18 cellular contexts compared by ENCODE assay signal in the genomic region with DNA sequence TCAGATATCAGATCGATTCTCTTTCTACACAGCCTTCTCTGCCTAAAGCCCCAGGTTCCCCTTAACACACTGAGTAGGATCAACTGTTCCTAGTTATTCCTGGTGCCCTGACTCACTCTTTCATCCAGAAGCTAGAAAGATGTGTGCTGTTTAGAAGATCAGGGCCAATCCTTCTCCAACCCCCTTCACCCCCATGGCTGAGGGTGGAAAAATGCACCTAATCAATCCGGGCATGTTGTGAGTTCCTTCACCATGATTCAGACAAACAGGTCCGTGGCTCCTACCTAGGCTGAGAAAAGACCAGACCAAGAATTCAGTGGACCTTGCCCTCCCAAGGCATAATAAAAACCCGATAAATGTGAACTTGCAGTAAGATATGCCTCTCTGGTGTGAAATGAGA.
DNase-seq lines count a peak whose midpoint lies in the region; TF ChIP-seq lines count a peak whose summit lies in the region.
"Had no signal": no experiment of that assay in that cellular context is flagged by ENCODE, and none has a peak within 500 bp of the region (broad histone marks: within the 10 kb centered on the region; RNA-seq: fewer than 3 reads in every experiment).

No MANE protein-coding gene starts in this region.

- H3K9me2 ChIP-seq in hepatocyte (replicated peaks; ENCODE audit: insufficient read depth), result no peaks in the 10 kb centered on the region

- H3K4me3 ChIP-seq in hepatocyte, result no peak overlapping the region
- no peak overlapping the region for H3K4me3 ChIP-seq in CD8-positive, alpha-beta memory T cell (ENCODE audit: low read length)
- H3K4me3 ChIP-seq: GM23248, SK-N-MC had no signal

- peaks cover 5% of the 10 kb centered on the region for H3K36me3 Mint-ChIP-seq in neural crest cell (ENCODE audit: low read depth)
- no peaks in the 10 kb centered on the region for H3K36me3 Mint-ChIP-seq in type B pancreatic cell
- no peaks in the 10 kb centered on the region for H3K36me3 Mint-ChIP-seq in CD8-positive, alpha-beta memory T cell

- H3K27ac ChIP-seq in RWPE1, result no peak overlapping the region
- H3K27ac ChIP-seq in hepatocyte, result peak overlapping the region; percentile 86
- H3K27ac ChIP-seq in CD8-positive, alpha-beta memory T cell (ENCODE audit: low read depth, low read length), result no peak overlapping the region
- H3K27ac ChIP-seq: C4-2B, GM23248, SK-N-MC had no signal

- H3K27me3 Mint-ChIP-seq in neural crest cell (ENCODE audit: low read depth) (no peaks in the 10 kb centered on the region), type B pancreatic cell (no peaks in the 10 kb centered on the region)
- H3K27me3 Mint-ChIP-seq in CD8-positive, alpha-beta memory T cell, result peaks cover 0 to 2% of the 10 kb centered on the region in 2 donors

- H3K27me3 ChIP-seq in hepatocyte, result no peaks in the 10 kb centered on the region
- H3K27me3 ChIP-seq in CD8-positive, alpha-beta memory T cell (ENCODE audit: insufficient read depth, low read length, poor library complexity, severe bottlenecking), result no peaks in the 10 kb centered on the region

- H3K9me3 Mint-ChIP-seq in neural crest cell (no peaks in the 10 kb centered on the region), type B pancreatic cell (no peaks in the 10 kb centered on the region)
- H3K9me3 Mint-ChIP-seq in CD8-positive, alpha-beta memory T cell, result no peaks in the 10 kb centered on the region
- H3K9me3 Mint-ChIP-seq: IgD-negative memory B cell had no signal

- H2AFZ ChIP-seq in hepatocyte, result no peak overlapping the region
- H2AFZ ChIP-seq: GM23248 had no signal

- H3K27ac Mint-ChIP-seq in neural crest cell (ENCODE audit: unreplicated experiment) (peak overlapping the region; percentile 62), type B pancreatic cell (peak overlapping the region; percentile 46)
- no peak overlapping the region for H3K27ac Mint-ChIP-seq in CD8-positive, alpha-beta memory T cell

- CTCF ChIA-PET in RWPE1 (lab: Yijun Ruan, JAX), result no interaction called here
- CTCF ChIA-PET in CD8-positive, alpha-beta memory T cell (lab: Charles Lee), result no interaction called here

- H3K4me1 ChIP-seq in hepatocyte (ENCODE audit: insufficient read depth), result peaks cover 84% of the 10 kb centered on the region
- H3K4me1 ChIP-seq in CD8-positive, alpha-beta memory T cell (ENCODE audit: insufficient read depth, low read length), result no peaks in the 10 kb centered on the region

- H3K36me3 ChIP-seq in hepatocyte (replicated peaks; ENCODE audit: insufficient read depth, low read depth), result no peaks in the 10 kb centered on the region
- H3K36me3 ChIP-seq in CD8-positive, alpha-beta memory T cell (ENCODE audit: insufficient read depth, low read length), result no peaks in the 10 kb centered on the region

- peaks cover 9% of the 10 kb centered on the region for H3K4me1 Mint-ChIP-seq in neural crest cell
- peaks cover 77% of the 10 kb centered on the region for H3K4me1 Mint-ChIP-seq in type B pancreatic cell (ENCODE audit: unreplicated experiment)
- H3K4me1 Mint-ChIP-seq in CD8-positive, alpha-beta memory T cell, result peaks cover 8 to 9% (median 8%) of the 10 kb centered on the region in 3 donors

- peaks cover 21% of the 10 kb centered on the region for H3K79me2 ChIP-seq in hepatocyte

- TF ChIP-seq CTCF in RWPE1 (conservative IDR thresholded peaks at IDR 0.05; ENCODE audit: low read depth) (no peak), hepatocyte (IDR thresholded peaks at IDR 0.05; ENCODE audit: poor library complexity) (no peak), neural crest cell (conservative IDR thresholded peaks at IDR 0.05) (no peak), type B pancreatic cell (conservative IDR thresholded peaks at IDR 0.05) (no peak)

- peak; percentile 27 for DNase-seq in RWPE1 (ENCODE audit: low spot score)
- DNase-seq in hepatocyte (ENCODE audit: low spot score), result peak; percentile 74
- DNase-seq in neural crest cell (ENCODE audit: low read depth, low spot score), result no peak
- no peak for DNase-seq in type B pancreatic cell (ENCODE audit: extremely low spot score, unreplicated experiment)
- DNase-seq in T-helper 2 cell, result no peak
- DNase-seq in NCI-H69 (lab: John Stamatoyannopoulos, UW), result no peak
- DNase-seq in NCI-H510A (lab: John Stamatoyannopoulos, UW), result no peak
- no peak for DNase-seq in CD8-positive, alpha-beta memory T cell
- DNase-seq: COR-L47, DMS53, GM23248, NCI-H1436 treated with DMSO at 0.1 percent for 48 hours, NCI-H2081, NCI-H526, PC-3 had no signal

- peak overlapping the region; percentile 19 for H3K4me2 ChIP-seq in hepatocyte

- 47% methylated on average over 4 of the region's 4 CpGs for WGBS in hepatocyte (ENCODE audit: low lambda C conversion rate, missing lambda C conversion rate)

- no peaks in the 10 kb centered on the region for H3K9me3 ChIP-seq in hepatocyte (ENCODE audit: low read depth)
- H3K9me3 ChIP-seq in CD8-positive, alpha-beta memory T cell (ENCODE audit: low read length), result no peaks in the 10 kb centered on the region

- POLR2A ChIA-PET in RWPE1 (lab: Yijun Ruan, JAX; ENCODE audit: low non-redundant PET), result no interaction called here
- POLR2A ChIA-PET in CD8-positive, alpha-beta memory T cell (lab: Charles Lee), result no interaction called here

- no peaks in the 10 kb centered on the region for H4K20me1 ChIP-seq in hepatocyte (ENCODE audit: insufficient read depth, poor library complexity, severe bottlenecking)

- H3K4me3 Mint-ChIP-seq in neural crest cell, result no peak overlapping the region
- peak overlapping the region; percentile 27 for H3K4me3 Mint-ChIP-seq in type B pancreatic cell
- no peak overlapping the region for H3K4me3 Mint-ChIP-seq in CD8-positive, alpha-beta memory T cell

Comparison
In these comparisons a context has a peak if more than half of its experiments do, and no peak if none do; other contexts are left out.
1. DNase-seq: peak in RWPE1 (single experiment) and hepatocyte (single experiment); none in neural crest cell (single experiment), type B pancreatic cell (single experiment), T-helper 2 cell (0 of 5), NCI-H69 (single experiment), NCI-H510A (single experiment) and CD8-positive, alpha-beta memory T cell (0 of 5).
2. H3K27ac Mint-ChIP-seq: peak in neural crest cell (single experiment) and type B pancreatic cell (single experiment); none in CD8-positive, alpha-beta memory T cell (0 of 8).